ENCODE assay signal across 18 cellular contexts in the genomic region with DNA sequence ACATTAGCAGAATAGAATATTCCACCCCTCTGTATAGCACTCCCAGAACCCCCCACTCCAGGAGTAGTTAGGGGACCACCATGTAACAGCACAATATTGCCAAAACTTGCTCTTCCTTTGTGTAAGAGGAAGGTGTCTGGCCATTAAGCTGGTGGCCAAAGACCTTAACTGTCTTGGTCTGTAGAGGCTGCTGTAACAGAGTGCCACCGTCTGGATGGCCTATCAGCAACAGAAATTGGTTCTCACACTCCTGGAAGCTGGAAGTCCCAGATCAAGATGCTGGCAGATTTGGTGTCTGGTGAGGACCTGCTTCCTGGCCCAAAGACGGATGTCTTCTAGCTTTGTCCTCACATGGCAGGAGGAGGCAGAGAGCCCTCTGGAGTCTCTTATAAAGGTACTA.
"Had no signal": no experiment of that assay in that cellular context is flagged by ENCODE, and none has a peak within 500 bp of the region (broad histone marks: within the 10 kb centered on the region; RNA-seq: fewer than 3 reads in every experiment).

No MANE protein-coding gene starts in this region.

- H3K4me1 ChIP-seq: ascending aorta, left ventricle myocardium inferior had no signal

- H3K9me3 Mint-ChIP-seq: activated T-helper 1 cell treated with anti-CD3 and anti-CD28 coated beads, Interleukin-12 subunit alpha, Interleukin-12 subunit beta, Interleukin-2, Interleukin-4 antibody, amounts not matched to agents 30 ng/mL and 10 ng/mL and 1 ng/mL, durations not matched to agents 14 hours and 24 hours and 36 hours; neural crest cell; stimulated activated naive CD8-positive, alpha-beta T cell treated with anti-CD3 and anti-CD28 coated beads, Interleukin-15, Interleukin-2, amounts not matched to agents 100 ng/mL and 50 ng/mL, for 24 hours had no signal

- H3K36me3 ChIP-seq: ascending aorta, esophagus muscularis mucosa, left ventricle myocardium inferior, ovary, thoracic aorta had no signal

- H3K4me1 Mint-ChIP-seq: neural crest cell had no signal

- H3K4me3 Mint-ChIP-seq: activated T-helper 1 cell treated with anti-CD3 and anti-CD28 coated beads, Interleukin-12 subunit alpha, Interleukin-12 subunit beta, Interleukin-2, Interleukin-4 antibody, amounts not matched to agents 30 ng/mL and 10 ng/mL and 1 ng/mL, durations not matched to agents 14 hours and 24 hours and 36 hours; neural crest cell; stimulated activated naive CD8-positive, alpha-beta T cell treated with anti-CD3 and anti-CD28 coated beads, Interleukin-15, Interleukin-2, amounts not matched to agents 100 ng/mL and 50 ng/mL, for 24 hours had no signal

- H3K9me3 ChIP-seq: ascending aorta, esophagus muscularis mucosa, left ventricle myocardium inferior, ovary, thoracic aorta had no signal

- H3K27ac ChIP-seq: ascending aorta, esophagus muscularis mucosa, left ventricle myocardium inferior, ovary, thoracic aorta, VCaP had no signal

- DNase-seq: activated CD4-positive, alpha-beta T cell treated with anti-CD3 and anti-CD28 coated beads for 4 hours; activated naive CD4-positive, alpha-beta T cell; glutamatergic neuron; islet precursor cell; left ventricle myocardium inferior; mesenchymal stem cell; ovary; stimulated activated CD4-positive, alpha-beta T cell treated with anti-CD3 and anti-CD28 coated beads, Interleukin-4, amount 100 ng/mL, for 1 hour; stimulated activated CD8-positive, alpha-beta memory T cell treated with anti-CD3 and anti-CD28 coated beads, Interleukin-4, amount 100 ng/mL, for 48 hours; T1000 had no signal

- H3K4me3 ChIP-seq: ascending aorta, esophagus muscularis mucosa, left ventricle myocardium inferior, ovary, thoracic aorta had no signal

- FAIRE-seq: endometrium had no signal

- H3K27ac Mint-ChIP-seq: activated T-helper 1 cell treated with anti-CD3 and anti-CD28 coated beads, Interleukin-12 subunit alpha, Interleukin-12 subunit beta, Interleukin-2, Interleukin-4 antibody, amounts not matched to agents 30 ng/mL and 10 ng/mL and 1 ng/mL, durations not matched to agents 14 hours and 24 hours and 36 hours; stimulated activated naive CD8-positive, alpha-beta T cell treated with anti-CD3 and anti-CD28 coated beads, Interleukin-15, Interleukin-2, amounts not matched to agents 100 ng/mL and 50 ng/mL, for 24 hours had no signal

- H3K27me3 ChIP-seq: ascending aorta, ovary had no signal
